In genomic region chr3:142019794-142020320, GRCh38 we compare ENCODE assay signal across 11 cellular contexts.
A peak's percentile ranks its signal among the peaks of the same experiment; 100 is the strongest.
DNase-seq lines count a peak whose midpoint lies in the region; ATAC-seq, FAIRE-seq and TF ChIP-seq lines count a peak whose summit lies in the region.
"Had no signal": no experiment of that assay in that cellular context is flagged by ENCODE, and none has a peak within 500 bp of the region (broad histone marks: within the 10 kb centered on the region; RNA-seq: fewer than 3 reads in every experiment).

No MANE protein-coding gene starts in this region.

- H3K36me3 ChIP-seq in endothelial cell of umbilical vein (ENCODE audit: control insufficient read depth in 2 of 2, extremely low read depth in 1 of 2, insufficient read depth in 2 of 2, low read length in 2 of 2) (no peaks in the 10 kb centered on the region), Peyer's patch (no peaks in the 10 kb centered on the region)

- dilution Hi-C loops in endothelial cell of umbilical vein (cut with MboI; ENCODE audit: extremely low pct_ligation_motif_present, low sequenced_read_pairs): no loop called here

- H3K9me1 ChIP-seq in endothelial cell of umbilical vein (replicated peaks; ENCODE audit: control insufficient read depth, extremely low read depth, insufficient read depth, low read length): no peaks in the 10 kb centered on the region

- H3K4me2 ChIP-seq in endothelial cell of umbilical vein (ENCODE audit: insufficient read depth, low read length): peak overlapping the region; percentile 35

- H3K79me2 ChIP-seq in endothelial cell of umbilical vein (ENCODE audit: control insufficient read depth, insufficient read depth, low read length): no peaks in the 10 kb centered on the region

- ATAC-seq in GM18505 (IDR thresholded peaks at IDR 0.05; ENCODE audit: unreplicated experiment) (peak; percentile 60), GM21447 (IDR thresholded peaks at IDR 0.05; ENCODE audit: unreplicated experiment) (peak; percentile 81), HG03439 (IDR thresholded peaks at IDR 0.05; ENCODE audit: unreplicated experiment) (peak; percentile 61)

- no peaks in the 10 kb centered on the region for H3K9me3 ChIP-seq in endothelial cell of umbilical vein (replicated peaks; ENCODE audit: control insufficient read depth, insufficient read depth, low read length)
- no peaks in the 10 kb centered on the region for H3K9me3 ChIP-seq in Peyer's patch

- FAIRE-seq in endothelial cell of umbilical vein (lab: Jason Lieb, UNC): peak; percentile 75

- no peak for TF ChIP-seq CTCF in endothelial cell of umbilical vein (IDR thresholded peaks at IDR 0.05; ENCODE audit: extremely low read depth in 1 of 2, insufficient read depth in 1 of 2, low read depth in 1 of 2, low read length in 2 of 2)
- TF ChIP-seq CTCF in Peyer's patch (IDR thresholded peaks at IDR 0.05): no peak

- DNase-seq in endothelial cell of umbilical vein (ENCODE audit: low read depth, low spot score) (peak; percentile 36), DMS 273 (lab: John Stamatoyannopoulos, UW; ENCODE audit: unreplicated experiment) (no peak), posterior cingulate gyrus (no peak), Peyer's patch (no peak), hepatic stellate cell (ENCODE audit: low spot score) (no peak)
- DNase-seq: activated CD8-positive, alpha-beta memory T cell treated with anti-CD3 and anti-CD28 coated beads, Interleukin-2, amount 50 U/mL, for 48 hours; foreskin fibroblast; NCI-H345 had no signal

- TF ChIP-seq POLR2A in GM18505 (IDR thresholded peaks at IDR 0.05; ENCODE audit: borderline replicate concordance, extremely low read depth, insufficient read depth, insufficient read length) (no peak), endothelial cell of umbilical vein (IDR thresholded peaks at IDR 0.05; ENCODE audit: low read depth, low read length) (no peak), Peyer's patch (IDR thresholded peaks at IDR 0.05) (no peak)

- intact Hi-C loops in endothelial cell of umbilical vein (cut with micrococcal nuclease): no loop called here
- intact Hi-C loops in posterior cingulate gyrus (cut with DNase I): loop anchor here (10.0 kb wide), 1 partner anchor 265 kb away; no protein-coding TSS in a partner anchor

- no TSS peak for BruUV-seq in endothelial cell of umbilical vein (replicated peaks; lab: Mats Ljungman, UMichigan)

- H3K27me3 ChIP-seq in endothelial cell of umbilical vein (ENCODE audit: control insufficient read depth in 2 of 2, insufficient read depth in 2 of 2, low read length in 2 of 2) (no peaks in the 10 kb centered on the region), Peyer's patch (no peaks in the 10 kb centered on the region)

- peaks cover 16% of the 10 kb centered on the region for H3K4me1 ChIP-seq in endothelial cell of umbilical vein (ENCODE audit: control insufficient read depth, extremely low read depth, insufficient read depth, low read length)
- no peaks in the 10 kb centered on the region for H3K4me1 ChIP-seq in Peyer's patch

- POLR2A ChIA-PET in endothelial cell of umbilical vein (lab: Charles Lee): no interaction called here

- peaks cover 4% of the 10 kb centered on the region for H4K20me1 ChIP-seq in endothelial cell of umbilical vein (replicated peaks; ENCODE audit: control insufficient read depth, extremely low read depth, insufficient read depth, low read length)

- no peak overlapping the region for H3K9ac ChIP-seq in endothelial cell of umbilical vein (replicated peaks; ENCODE audit: extremely low read depth, insufficient read depth, low read length)

- H2AFZ ChIP-seq in endothelial cell of umbilical vein (ENCODE audit: low read depth, low read length): no peak overlapping the region

- no peak overlapping the region for H3K27ac ChIP-seq in endothelial cell of umbilical vein (ENCODE audit: insufficient read depth, low read depth, low read length)
- H3K27ac ChIP-seq in Peyer's patch: peak overlapping the region in 1 of 4 donors; percentile 18

- CTCF ChIA-PET in endothelial cell of umbilical vein (lab: Charles Lee): no interaction called here

- H3K4me3 ChIP-seq in endothelial cell of umbilical vein (replicated peaks in 1 of 3; ENCODE audit: insufficient read depth in 1 of 3, low read depth in 1 of 3, low read length in 3 of 3) (no peak overlapping the region), Peyer's patch (no peak overlapping the region)

TF ChIP-seq in endothelial cell of umbilical vein, 7 proteins besides CTCF, POLR2A, EP300 and RAD21:
- TF ChIP-seq JUN (IDR thresholded peaks at IDR 0.05; ENCODE audit: borderline replicate concordance, insufficient read depth, insufficient read length, low read depth) (peak; percentile 30), GATA2 (IDR thresholded peaks at IDR 0.05; ENCODE audit: insufficient read depth, insufficient read length, low read depth, low read length) (no peak), EZH2 (IDR thresholded peaks at IDR 0.05; ENCODE audit: borderline replicate concordance, low read depth, low read length, severe bottlenecking) (no peak), FOS (IDR thresholded peaks at IDR 0.05; ENCODE audit: borderline replicate concordance, insufficient read depth, low read length) (peak; percentile 55)
